20 cellular contexts compared by ENCODE assay signal in the genomic region with DNA sequence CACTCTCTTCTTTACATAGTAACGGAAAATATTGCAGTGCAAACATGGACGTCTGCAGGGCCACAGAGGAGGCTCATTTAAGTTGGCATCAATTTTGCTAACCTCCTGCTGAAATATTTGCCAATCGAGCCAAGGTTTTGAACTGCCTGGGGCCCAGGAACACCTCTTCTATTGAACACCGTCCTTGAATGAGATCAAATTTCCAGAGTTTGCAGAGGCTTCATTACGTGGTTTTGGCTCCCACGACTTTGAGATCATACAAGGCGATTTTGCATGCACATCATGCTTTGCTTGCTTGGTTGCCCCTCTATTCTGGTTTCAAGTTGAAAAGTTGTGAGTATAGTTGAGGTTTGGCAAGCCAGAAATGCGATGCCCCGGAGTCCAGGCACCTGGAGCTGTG.
DNase-seq lines count a peak whose midpoint lies in the region; ATAC-seq and TF ChIP-seq lines count a peak whose summit lies in the region.
"Had no signal": no experiment of that assay in that cellular context is flagged by ENCODE, and none has a peak within 500 bp of the region (broad histone marks: within the 10 kb centered on the region; RNA-seq: fewer than 3 reads in every experiment).

No MANE protein-coding gene starts in this region.

- in situ Hi-C loops in astrocyte of the cerebellum (cut with HindIII; ENCODE audit: low sequenced_read_pairs) = no loop called here

- ATAC-seq in GM19452 (IDR thresholded peaks at IDR 0.05; ENCODE audit: unreplicated experiment) = no peak
- ATAC-seq: HCT116 had no signal

- DNase-seq in NCI-H1105 treated with DMSO at 0.1 percent for 48 hours (lab: John Stamatoyannopoulos, UW) = peak; percentile 22
- DNase-seq in NCI-H1105 (lab: John Stamatoyannopoulos, UW) = no peak
- peak; percentile 94 for DNase-seq in NCI-H1092 (lab: John Stamatoyannopoulos, UW)
- peak; percentile 64 for DNase-seq in NCI-H345 treated with DMSO at 0.1 percent for 48 hours (lab: John Stamatoyannopoulos, UW; ENCODE audit: unreplicated experiment)
- peak; percentile 81 for DNase-seq in astrocyte of the cerebellum (ENCODE audit: low read depth)
- no peak for DNase-seq in cardiac septum (ENCODE audit: low spot score)
- DNase-seq in activated effector memory CD4-positive, alpha-beta T cell treated with anti-CD3 and anti-CD28 coated beads, Interleukin-2, amount 50 U/mL, for 16 hours = no peak
- DNase-seq: 8988T; CD4-positive, alpha-beta memory T cell; DND-41; GM23248; NCI-H187 treated with DMSO at 0.1 percent for 48 hours; NCI-H524; NK-92 treated with Interleukin-12 subunit alpha and Interleukin-12 subunit beta, amount 100 ng/mL, for 24 hours; OCI-M1; RPMI8226; SW 1271 had no signal

- intact Hi-C loops in cardiac septum (cut with DNase I) = no loop called here

- TF ChIP-seq CTCF in astrocyte of the cerebellum (IDR thresholded peaks at IDR 0.05; ENCODE audit: low read depth, low read length, missing control alignments) = no peak

- no peak overlapping the region for H3K4me3 ChIP-seq in astrocyte of the cerebellum (ENCODE audit: low read depth, low read length)
- H3K4me3 ChIP-seq: GM23248, SJSA1 had no signal

Comparison
In these comparisons a context has a peak if more than half of its experiments do, and no peak if none do; other contexts are left out.
1. DNase-seq: peak in NCI-H1105 treated with DMSO at 0.1 percent for 48 hours (single experiment), NCI-H1092 (single experiment), NCI-H345 treated with DMSO at 0.1 percent for 48 hours (single experiment) and astrocyte of the cerebellum (single experiment); none in NCI-H1105 (single experiment), cardiac septum (single experiment) and activated effector memory CD4-positive, alpha-beta T cell treated with anti-CD3 and anti-CD28 coated beads, Interleukin-2, amount 50 U/mL, for 16 hours (single experiment).